29 cellular contexts compared by ENCODE assay signal in the genomic region with DNA sequence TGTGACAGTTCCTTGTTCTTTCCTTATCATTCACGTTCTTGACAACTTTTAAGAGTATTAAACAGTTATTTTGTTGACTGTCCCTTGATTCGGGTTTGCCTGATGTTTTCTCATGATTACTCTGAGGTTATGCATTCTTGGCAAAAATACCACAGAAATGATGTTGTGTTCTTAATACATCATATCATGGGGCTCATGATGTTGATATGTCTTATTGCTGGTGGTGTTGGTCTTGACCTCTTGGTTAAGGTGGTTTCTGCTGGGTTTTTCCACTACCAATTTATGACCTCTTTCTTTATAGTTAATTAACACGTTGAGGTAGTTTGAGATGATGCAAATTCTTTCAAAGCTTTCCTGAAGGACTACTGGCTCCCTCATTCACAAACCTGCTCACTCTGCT.
"Had no signal": no experiment of that assay in that cellular context is flagged by ENCODE, and none has a peak within 500 bp of the region (broad histone marks: within the 10 kb centered on the region; RNA-seq: fewer than 3 reads in every experiment).

No MANE protein-coding gene starts in this region.

- H3K4me1 Mint-ChIP-seq: activated CD4-positive, alpha-beta T cell treated with anti-CD3 and anti-CD28 coated beads, Interleukin-2, amount 10 ng/mL, durations not matched to agents 24 days and 14 days; activated naive CD8-positive, alpha-beta T cell treated with anti-CD3 and anti-CD28 coated beads, Interleukin-2, amount 10 ng/mL, durations not matched to agents 7 days and 5 days had no signal

- H3K4me3 Mint-ChIP-seq: activated CD4-positive, alpha-beta T cell treated with anti-CD3 and anti-CD28 coated beads, Interleukin-2, amount 10 ng/mL, durations not matched to agents 24 days and 14 days; activated naive CD8-positive, alpha-beta T cell treated with anti-CD3 and anti-CD28 coated beads, Interleukin-2, amount 10 ng/mL, durations not matched to agents 7 days and 5 days had no signal

- H3K9me3 Mint-ChIP-seq: activated CD4-positive, alpha-beta T cell treated with anti-CD3 and anti-CD28 coated beads, Interleukin-2, amount 10 ng/mL, durations not matched to agents 24 days and 14 days; activated naive CD8-positive, alpha-beta T cell treated with anti-CD3 and anti-CD28 coated beads, Interleukin-2, amount 10 ng/mL, durations not matched to agents 7 days and 5 days had no signal

- FAIRE-seq: astrocyte, bronchial epithelial cell had no signal

- H3K4me1 ChIP-seq: body of pancreas had no signal

- H3K27ac ChIP-seq: body of pancreas had no signal

- ATAC-seq: body of pancreas had no signal

- DNase-seq: activated CD4-positive, alpha-beta T cell treated with anti-CD3 and anti-CD28 coated beads, Interleukin-2, amount 10 ng/mL, durations not matched to agents 24 days and 14 days; activated CD4-positive, alpha-beta T cell treated with anti-CD3 and anti-CD28 coated beads, Interleukin-2, amount 50 U/mL, for 4 hours; activated CD8-positive, alpha-beta memory T cell treated with anti-CD3 and anti-CD28 coated beads, Interleukin-2, amount 50 U/mL, for 4 hours; activated effector memory CD4-positive, alpha-beta T cell treated with Interleukin-2 at 50 U/mL for 16 hours; activated naive CD4-positive, alpha-beta T cell treated with anti-CD3 and anti-CD28 coated beads, Interleukin-2, amount 50 U/mL, for 16 hours; activated naive CD8-positive, alpha-beta T cell treated with anti-CD3 and anti-CD28 coated beads, Interleukin-2, amount 10 ng/mL, durations not matched to agents 7 days and 5 days; activated T-cell treated with anti-CD3 and anti-CD28 coated beads, Interleukin-2, amount 50 U/mL, for 48 hours; body of pancreas; caudate nucleus; Karpas-422; KBM-7; MG63; NCI-H1048; NCI-H1105 treated with DMSO at 0.1 percent for 48 hours; NCI-H1436; NCI-H1694; NCI-H1930; NCI-H2081 treated with DMSO at 0.1 percent for 48 hours; NCI-H345; NCI-H526; NCI-H748 treated with DMSO at 0.1 percent for 48 hours; NK-92 treated with Interleukin-12 subunit alpha and Interleukin-12 subunit beta, amount 100 ng/mL, for 24 hours; Right ventricle myocardium superior; SW 1271; T-helper 1 cell; T-helper 2 cell; T-helper 9 cell had no signal

- H3K27me3 Mint-ChIP-seq: activated CD4-positive, alpha-beta T cell treated with anti-CD3 and anti-CD28 coated beads, Interleukin-2, amount 10 ng/mL, durations not matched to agents 24 days and 14 days; activated naive CD8-positive, alpha-beta T cell treated with anti-CD3 and anti-CD28 coated beads, Interleukin-2, amount 10 ng/mL, durations not matched to agents 7 days and 5 days had no signal

- H3K27me3 ChIP-seq: body of pancreas, MG63 had no signal

- H3K27ac Mint-ChIP-seq: activated CD4-positive, alpha-beta T cell treated with anti-CD3 and anti-CD28 coated beads, Interleukin-2, amount 10 ng/mL, durations not matched to agents 24 days and 14 days; activated naive CD8-positive, alpha-beta T cell treated with anti-CD3 and anti-CD28 coated beads, Interleukin-2, amount 10 ng/mL, durations not matched to agents 7 days and 5 days had no signal

- H3K9me3 ChIP-seq: body of pancreas, MG63 had no signal

- H3K4me3 ChIP-seq: body of pancreas, MG63 had no signal
